In the genomic region with DNA sequence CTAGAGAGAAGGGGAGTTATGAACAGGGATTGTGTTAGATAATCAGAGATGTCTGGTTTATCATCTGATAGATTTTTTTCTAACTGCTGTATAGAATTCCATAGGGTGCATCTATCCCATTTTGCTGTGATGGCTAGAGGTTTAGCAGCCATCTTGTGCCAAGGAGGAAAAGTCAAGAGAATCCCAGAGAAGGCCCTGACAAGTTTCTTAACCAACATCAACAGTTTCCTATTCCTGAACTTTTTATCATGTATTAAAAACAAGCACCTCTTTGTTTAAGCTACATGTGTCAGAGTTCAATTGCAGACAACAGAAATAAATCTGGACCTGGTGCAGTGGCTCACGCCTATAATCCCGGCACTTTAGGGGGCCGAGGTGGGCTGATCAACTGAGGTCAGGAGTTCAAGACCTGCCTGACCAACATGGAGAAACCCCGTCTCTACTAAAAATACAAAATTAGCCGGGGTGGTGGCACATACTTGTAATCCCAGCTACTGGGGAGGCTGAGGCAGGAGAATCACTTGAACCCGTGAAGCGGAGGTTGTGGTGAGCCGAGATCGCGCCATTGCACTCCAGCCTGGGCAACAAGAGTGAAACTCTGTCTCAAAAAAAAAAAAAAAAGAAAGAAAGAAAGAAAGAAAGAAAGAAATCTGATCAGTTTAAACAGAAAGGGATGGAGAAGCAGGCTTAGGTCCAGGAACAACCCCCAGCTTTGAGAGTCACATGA, we compare ENCODE assay signal across 1 cellular context.
TF ChIP-seq lines count a peak whose summit lies in the region.

No MANE protein-coding gene starts in this region.

TF ChIP-seq in GM12878, 131 proteins besides CTCF, POLR2A, EP300 and RAD21:
- TF ChIP-seq, protein P1, sequence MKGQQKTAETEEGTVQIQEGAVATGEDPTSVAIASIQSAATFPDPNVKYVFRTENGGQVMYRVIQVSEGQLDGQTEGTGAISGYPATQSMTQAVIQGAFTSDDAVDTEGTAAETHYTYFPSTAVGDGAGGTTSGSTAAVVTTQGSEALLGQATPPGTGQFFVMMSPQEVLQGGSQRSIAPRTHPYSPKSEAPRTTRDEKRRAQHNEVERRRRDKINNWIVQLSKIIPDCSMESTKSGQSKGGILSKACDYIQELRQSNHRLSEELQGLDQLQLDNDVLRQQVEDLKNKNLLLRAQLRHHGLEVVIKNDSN (IDR thresholded peaks at IDR 0.05; ENCODE audit: borderline replicate concordance, extremely low read length, insufficient read depth, low read depth, low read length): peak; percentile 26
- 0 out of 2 replicates have a peak, but pooled peaks have one; percentile 21 for TF ChIP-seq RAD51 (IDR thresholded peaks at IDR 0.05)
